ENCODE assay signal across 8 cellular contexts in the genomic region with DNA sequence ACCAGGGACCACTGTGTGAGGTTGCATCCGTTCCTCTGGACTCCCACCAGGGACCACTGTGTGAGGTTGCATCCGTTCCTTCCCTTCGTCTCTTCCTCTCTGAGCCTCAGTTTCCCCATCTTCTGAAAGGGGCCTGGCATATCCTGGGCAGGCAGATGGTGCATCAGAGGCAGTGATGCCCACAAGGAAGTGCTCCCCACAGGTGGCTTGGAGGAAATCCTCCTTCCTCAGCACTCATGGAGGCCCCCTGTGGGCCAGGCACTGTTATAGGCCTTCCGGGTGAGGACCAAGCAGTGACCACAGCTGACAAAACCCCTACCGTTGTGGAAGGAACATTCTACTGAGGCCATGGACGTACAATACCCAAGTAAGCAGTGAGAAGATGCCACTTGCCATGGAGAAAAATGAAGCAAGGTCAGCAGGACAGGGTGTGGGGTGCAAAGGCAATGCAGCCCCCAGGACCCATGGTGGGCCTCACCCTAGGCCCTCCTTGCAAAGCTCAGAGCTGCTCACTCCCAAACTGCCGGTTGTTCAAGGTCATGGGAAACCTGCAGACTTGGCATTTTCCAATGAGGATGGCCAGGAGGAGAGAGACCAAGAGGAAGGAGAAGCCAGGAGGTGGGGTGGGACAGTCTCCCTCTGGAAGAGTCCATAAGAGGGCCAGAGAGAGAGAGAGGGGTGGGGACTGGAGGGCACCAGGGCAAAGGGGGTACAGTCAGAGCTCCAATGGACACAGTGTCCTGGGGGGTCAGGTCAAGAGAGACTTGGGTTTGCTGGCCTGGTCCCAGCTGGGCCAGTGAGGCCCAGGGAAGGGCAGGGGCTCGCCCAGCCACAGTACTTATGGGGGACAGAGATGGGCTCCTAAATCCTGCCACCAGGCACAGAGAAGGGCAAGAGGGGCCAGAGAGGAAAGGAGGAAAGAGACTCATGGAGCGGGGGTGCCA. TPM values are rescaled to one million over a fixed set of nuclear protein-coding genes. Genes with fewer than 3 reads are reported as not detected.
A peak's percentile ranks its signal among the peaks of the same experiment; 100 is the strongest.
DNase-seq lines count a peak whose midpoint lies in the region; ATAC-seq and TF ChIP-seq lines count a peak whose summit lies in the region.

No MANE protein-coding gene starts in this region.

- H3K9me3 ChIP-seq in Caco-2 (0 out of 2 replicates have a peak, but pooled peaks cover 4% of the 10 kb centered on the region), liver (ENCODE audit: control insufficient read depth in 4 of 4, low read length in 3 of 4) (peaks cover 0 to 6% (median under 1%) of the 10 kb centered on the region in 4 donors), tibial nerve (no peaks in the 10 kb centered on the region)

- in situ Hi-C loops in T47D (cut with HindIII; ENCODE audit: low pct_unique_long_range_greater_than_20kb, low sequenced_read_pairs) = no loop called here

- POLR2A ChIA-PET in Caco-2 (lab: Charles Lee) = interaction anchor here (0.5 to 1.0 kb wide), 2 partner anchors 14 to 109 kb away, joined by 3 to 4 read pairs; no protein-coding TSS in a partner anchor

- no peaks in the 10 kb centered on the region for H3K27me3 ChIP-seq in Caco-2 (replicated peaks; ENCODE audit: control insufficient read depth, insufficient read depth, low read length)
- no peaks in the 10 kb centered on the region for H3K27me3 ChIP-seq in liver (ENCODE audit: control insufficient read depth in 4 of 4, insufficient read depth in 4 of 4, low read length in 3 of 4)
- no peaks in the 10 kb centered on the region for H3K27me3 ChIP-seq in tibial nerve

- TF ChIP-seq RAD21 in liver (IDR thresholded peaks at IDR 0.05) = peak; percentile 55 to 77

- H3K27ac ChIP-seq in liver (ENCODE audit: low read depth in 1 of 2, low read length in 2 of 2) = peak overlapping the region; percentile 66 to 91
- H3K27ac ChIP-seq in tibial nerve = peak overlapping the region; percentile 70 to 86 (median 82)

- CTCF ChIA-PET in Caco-2 (lab: Charles Lee) = interaction anchor here (0.9 to 1.4 kb wide), 2 partner anchors 73 to 110 kb away, joined by 3 to 4 read pairs; no protein-coding TSS in a partner anchor

- 58% methylated on average over 9 of the region's 9 CpGs for whole genome bisulfite sequencing in liver
- 47 to 48% methylated on average over 9 of the region's 9 CpGs for WGBS in tibial nerve, 2 donors

- no TSS peak for BruUV-seq in Caco-2 (replicated peaks; lab: Mats Ljungman, UMichigan)

- no peak overlapping the region for H3K9ac ChIP-seq in liver (ENCODE audit: low read depth in 1 of 2, low read length in 2 of 2)

- H3K4me3 Mint-ChIP-seq in Caco-2 (ENCODE audit: unreplicated experiment) = peak overlapping the region; percentile 75

- peaks cover 27% of the 10 kb centered on the region for H3K4me1 Mint-ChIP-seq in Caco-2 (ENCODE audit: low read depth, unreplicated experiment)

- peaks cover 10% of the 10 kb centered on the region for H3K9me3 Mint-ChIP-seq in Caco-2 (ENCODE audit: unreplicated experiment)

- intact Hi-C loops in Caco-2 (cut with micrococcal nuclease; ENCODE audit: unreplicated experiment) = loop anchor here (2.0 kb wide), 2 partner anchors 37 to 73 kb away; no protein-coding TSS in a partner anchor

- peaks cover 17% of the 10 kb centered on the region for H3K36me3 Mint-ChIP-seq in Caco-2 (ENCODE audit: insufficient read depth, unreplicated experiment)

- H3K4me1 ChIP-seq in Caco-2 = peaks cover 28% of the 10 kb centered on the region
- peaks cover 5 to 28% (median 16%) of the 10 kb centered on the region in 4 donors for H3K4me1 ChIP-seq in liver (ENCODE audit: control insufficient read depth in 4 of 4, insufficient read depth in 4 of 4, low read length in 3 of 4)
- H3K4me1 ChIP-seq in tibial nerve = peaks cover 0 to 48% (median 20%) of the 10 kb centered on the region in 4 donors

- H3K4me3 ChIP-seq in Caco-2 (ENCODE audit: low read depth, low read length) (peak overlapping the region; percentile 43), liver (ENCODE audit: low read depth in 1 of 3, low read length in 3 of 3) (no peak overlapping the region), tibial nerve (peak overlapping the region in 2 of 4 donors; percentile 48 to 57)

- DNase-seq in Caco-2 = peak; percentile 56 to 65
- DNase-seq in LHCN-M2 (ENCODE audit: low read depth) = peak; percentile 19
- DNase-seq in T47D (ENCODE audit: low read depth in 1 of 2, low spot score in 1 of 2) = peak; percentile 52 to 68
- DNase-seq in tibial nerve (ENCODE audit: low spot score in 2 of 2) = no peak
- DNase-seq in Ammon's horn (ENCODE audit: low spot score) = no peak
- no peak for DNase-seq in T1000 (lab: John Stamatoyannopoulos, UW)

- H3K27ac Mint-ChIP-seq in Caco-2 (ENCODE audit: unreplicated experiment) = peak overlapping the region; percentile 88

- no peaks in the 10 kb centered on the region for H3K36me3 ChIP-seq in Caco-2 (ENCODE audit: control insufficient read depth, insufficient read depth, low read length)
- no peaks in the 10 kb centered on the region for H3K36me3 ChIP-seq in liver (ENCODE audit: control insufficient read depth in 4 of 4, insufficient read depth in 3 of 4, low read depth in 1 of 4, low read length in 3 of 4)
- no peaks in the 10 kb centered on the region for H3K36me3 ChIP-seq in tibial nerve

- TF ChIP-seq POLR2A in tibial nerve (IDR thresholded peaks at IDR 0.05) = no peak

- TF ChIP-seq CTCF in Caco-2 (IDR thresholded peaks at IDR 0.05; ENCODE audit: insufficient read depth in 1 of 2, low read depth in 1 of 2, low read length in 1 of 2, severe bottlenecking in 1 of 2, unreplicated experiment in 1 of 2) (peak; percentile 35 to 53), liver (IDR thresholded peaks at IDR 0.05; ENCODE audit: low read depth, low read length, missing input control) (peak; percentile 41), tibial nerve (IDR thresholded peaks at IDR 0.05) (peak in 3 of 5 experiments; percentile 8 to 47 (median 41))

- H3K27me3 Mint-ChIP-seq in Caco-2 (ENCODE audit: insufficient read depth, unreplicated experiment) = no peaks in the 10 kb centered on the region

- TF ChIP-seq EP300 in tibial nerve (IDR thresholded peaks at IDR 0.05) = no peak

- no peak for ATAC-seq in GM18502 (IDR thresholded peaks at IDR 0.05; ENCODE audit: poor library complexity, unreplicated experiment)

TF ChIP-seq in liver, 16 proteins besides CTCF, POLR2A, EP300 and RAD21:
- TF ChIP-seq, protein P1, sequence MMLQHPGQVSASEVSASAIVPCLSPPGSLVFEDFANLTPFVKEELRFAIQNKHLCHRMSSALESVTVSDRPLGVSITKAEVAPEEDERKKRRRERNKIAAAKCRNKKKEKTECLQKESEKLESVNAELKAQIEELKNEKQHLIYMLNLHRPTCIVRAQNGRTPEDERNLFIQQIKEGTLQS (IDR thresholded peaks at IDR 0.05) = no peak
- TF ChIP-seq NR2F2 (IDR thresholded peaks at IDR 0.05) (no peak), HNF4G (IDR thresholded peaks at IDR 0.05) (no peak), RXRA (IDR thresholded peaks at IDR 0.05) (no peak), HNF4A (conservative IDR thresholded peaks at IDR 0.05) (no peak), JUND (IDR thresholded peaks at IDR 0.05) (no peak)
- TF ChIP-seq, protein P2, sequence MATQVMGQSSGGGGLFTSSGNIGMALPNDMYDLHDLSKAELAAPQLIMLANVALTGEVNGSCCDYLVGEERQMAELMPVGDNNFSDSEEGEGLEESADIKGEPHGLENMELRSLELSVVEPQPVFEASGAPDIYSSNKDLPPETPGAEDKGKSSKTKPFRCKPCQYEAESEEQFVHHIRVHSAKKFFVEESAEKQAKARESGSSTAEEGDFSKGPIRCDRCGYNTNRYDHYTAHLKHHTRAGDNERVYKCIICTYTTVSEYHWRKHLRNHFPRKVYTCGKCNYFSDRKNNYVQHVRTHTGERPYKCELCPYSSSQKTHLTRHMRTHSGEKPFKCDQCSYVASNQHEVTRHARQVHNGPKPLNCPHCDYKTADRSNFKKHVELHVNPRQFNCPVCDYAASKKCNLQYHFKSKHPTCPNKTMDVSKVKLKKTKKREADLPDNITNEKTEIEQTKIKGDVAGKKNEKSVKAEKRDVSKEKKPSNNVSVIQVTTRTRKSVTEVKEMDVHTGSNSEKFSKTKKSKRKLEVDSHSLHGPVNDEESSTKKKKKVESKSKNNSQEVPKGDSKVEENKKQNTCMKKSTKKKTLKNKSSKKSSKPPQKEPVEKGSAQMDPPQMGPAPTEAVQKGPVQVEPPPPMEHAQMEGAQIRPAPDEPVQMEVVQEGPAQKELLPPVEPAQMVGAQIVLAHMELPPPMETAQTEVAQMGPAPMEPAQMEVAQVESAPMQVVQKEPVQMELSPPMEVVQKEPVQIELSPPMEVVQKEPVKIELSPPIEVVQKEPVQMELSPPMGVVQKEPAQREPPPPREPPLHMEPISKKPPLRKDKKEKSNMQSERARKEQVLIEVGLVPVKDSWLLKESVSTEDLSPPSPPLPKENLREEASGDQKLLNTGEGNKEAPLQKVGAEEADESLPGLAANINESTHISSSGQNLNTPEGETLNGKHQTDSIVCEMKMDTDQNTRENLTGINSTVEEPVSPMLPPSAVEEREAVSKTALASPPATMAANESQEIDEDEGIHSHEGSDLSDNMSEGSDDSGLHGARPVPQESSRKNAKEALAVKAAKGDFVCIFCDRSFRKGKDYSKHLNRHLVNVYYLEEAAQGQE (IDR thresholded peaks at IDR 0.05) = no peak
TF ChIP-seq in liver: peak in this region for 0.

RNA-seq across cellular contexts. Expression of a gene that starts 51.1 kb away (rescaled TPM):
- total RNA-seq in Caco-2 (2022) (not detected in 2 replicates), LHCN-M2 (2014; rRNA removed) (not detected in 2 replicates), liver (under 1 TPM in 1 of 2 donors, not detected in 1; 0.23 TPM), tibial nerve (1 to 10 TPM in 3 of 4 donors, under 1 TPM in 1; 0.90 to 1.7 (median 1.3) TPM)
- 0.11 TPM for polyA plus RNA-seq in LHCN-M2 (2012)
- polyA plus RNA-seq in liver = not detected

RNA-seq across cellular contexts. Expression of a gene that starts 56.2 kb away (rescaled TPM):
- total RNA-seq in Caco-2 (2022) = 44.1 and 51.6 TPM in 2 replicates
- 23.9 and 24.3 TPM in 2 replicates for total RNA-seq in LHCN-M2 (2014; rRNA removed)
- 64.9 TPM for polyA plus RNA-seq in LHCN-M2 (2012)
- total RNA-seq in liver = 10 to 100 TPM; 13.1 to 17.7 TPM
- polyA plus RNA-seq in liver = 10 to 100 TPM; 34.8 to 42.5 TPM
- 10 to 100 TPM; 23.9 to 30.6 (median 27.5) TPM for total RNA-seq in tibial nerve

Comparison
In these comparisons a context has a peak if more than half of its experiments do, and no peak if none do; other contexts are left out.
1. DNase-seq: peak in Caco-2 (2 of 2), LHCN-M2 (single experiment) and T47D (2 of 2); none in tibial nerve (0 of 2), Ammon's horn (single experiment) and T1000 (single experiment).
2. Peak in every context shown above with its lines, with median percentiles within 50 percentile points of each other: CTCF ChIP-seq.